Comparison of ENCODE assay signal across 7 cellular contexts in the genomic region with DNA sequence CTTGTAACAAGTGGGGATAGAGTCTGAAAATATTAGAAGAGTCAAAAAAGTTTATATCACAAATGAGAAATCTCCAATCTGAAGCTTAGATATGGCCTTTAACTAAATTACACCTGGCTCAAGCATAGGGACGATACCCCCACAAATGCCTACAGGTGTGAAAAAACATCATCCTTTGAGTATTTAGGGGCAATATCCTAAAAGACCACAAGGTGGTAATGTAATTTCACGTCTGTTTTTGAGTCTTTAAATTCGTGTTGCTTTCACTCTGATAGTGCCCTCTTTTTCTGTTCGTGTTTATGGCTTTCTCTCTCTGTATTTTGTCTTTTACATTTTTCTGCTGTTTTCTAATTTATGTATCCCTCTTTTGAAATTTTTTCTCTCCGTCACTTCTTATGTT.
DNase-seq lines count a peak whose midpoint lies in the region; ATAC-seq and TF ChIP-seq lines count a peak whose summit lies in the region.

No MANE protein-coding gene starts in this region.

- TF ChIP-seq CTCF in GM13976 (IDR thresholded peaks at IDR 0.05; ENCODE audit: borderline replicate concordance, control extremely low read depth, extremely low read depth, insufficient read depth, missing control alignments) (peak; percentile 12), endothelial cell (IDR thresholded peaks at IDR 0.05; ENCODE audit: unreplicated experiment) (peak; percentile 63), sigmoid colon (IDR thresholded peaks at IDR 0.05) (peak; percentile 21 to 59 (median 34))

- no peaks in the 10 kb centered on the region for H3K27me3 ChIP-seq in sigmoid colon

- in situ Hi-C loops in GM13976 (cut with MboI; ENCODE audit: low sequenced_read_pairs, unreplicated experiment): no loop called here

- H3K9me3 ChIP-seq in sigmoid colon: no peaks in the 10 kb centered on the region

- peaks cover 10% of the 10 kb centered on the region for H3K4me1 Mint-ChIP-seq in endothelial cell (ENCODE audit: unreplicated experiment)

- no peaks in the 10 kb centered on the region for H3K9me3 Mint-ChIP-seq in endothelial cell (ENCODE audit: unreplicated experiment)

- intact Hi-C loops in sigmoid colon (cut with DNase I): loop anchor here (10.0 kb wide), 1 partner anchor 146 kb away; no protein-coding TSS in a partner anchor

- TF ChIP-seq EP300 in sigmoid colon (IDR thresholded peaks at IDR 0.05): no peak

- peak; percentile 64 for ATAC-seq in HG02798 (IDR thresholded peaks at IDR 0.05; ENCODE audit: poor library complexity, unreplicated experiment)

- H3K27ac Mint-ChIP-seq in endothelial cell (ENCODE audit: unreplicated experiment): no peak overlapping the region

- no peak overlapping the region for H3K4me3 Mint-ChIP-seq in endothelial cell (ENCODE audit: unreplicated experiment)

- H3K4me1 ChIP-seq in sigmoid colon: no peaks in the 10 kb centered on the region

- no peaks in the 10 kb centered on the region for H3K27me3 Mint-ChIP-seq in endothelial cell (ENCODE audit: unreplicated experiment)

- H3K36me3 Mint-ChIP-seq in endothelial cell (ENCODE audit: low read depth, unreplicated experiment): no peaks in the 10 kb centered on the region

- no peak overlapping the region for H3K27ac ChIP-seq in sigmoid colon

- TF ChIP-seq POLR2A in sigmoid colon (IDR thresholded peaks at IDR 0.05): no peak

- H3K36me3 ChIP-seq in sigmoid colon: no peaks in the 10 kb centered on the region

- DNase-seq in GM13976 (ENCODE audit: low spot score): peak; percentile 57
- peak; percentile 74 for DNase-seq in NCI-H2196 (lab: John Stamatoyannopoulos, UW; ENCODE audit: unreplicated experiment)
- no peak for DNase-seq in endothelial cell (ENCODE audit: low spot score)
- DNase-seq in sigmoid colon: no peak
- no peak for DNase-seq in activated naive CD4-positive, alpha-beta T cell treated with anti-CD3 and anti-CD28 coated beads, Interleukin-2, amount 50 U/mL, for 16 hours
- no peak for DNase-seq in stimulated activated CD4-positive, alpha-beta T cell treated with anti-CD3 and anti-CD28 coated beads, Interleukin-4, amount 100 ng/mL, for 4 hours

- WGBS in sigmoid colon, 2 donors: 43 to 46% methylated on average over 5 of the region's 5 CpGs

- no peak overlapping the region for H3K4me3 ChIP-seq in sigmoid colon

Comparison
In these comparisons a context has a peak if more than half of its experiments do, and no peak if none do; other contexts are left out.
1. DNase-seq: peak in GM13976 (single experiment) and NCI-H2196 (single experiment); none in endothelial cell (single experiment), sigmoid colon (single experiment), activated naive CD4-positive, alpha-beta T cell treated with anti-CD3 and anti-CD28 coated beads, Interleukin-2, amount 50 U/mL, for 16 hours (single experiment) and stimulated activated CD4-positive, alpha-beta T cell treated with anti-CD3 and anti-CD28 coated beads, Interleukin-4, amount 100 ng/mL, for 4 hours (0 of 2).
2. CTCF ChIP-seq: peak in every context shown above with its lines; median percentile 63 in endothelial cell; 34 in sigmoid colon; 12 in GM13976.